Comparison of ENCODE assay signal across 8 cellular contexts in the genomic region with DNA sequence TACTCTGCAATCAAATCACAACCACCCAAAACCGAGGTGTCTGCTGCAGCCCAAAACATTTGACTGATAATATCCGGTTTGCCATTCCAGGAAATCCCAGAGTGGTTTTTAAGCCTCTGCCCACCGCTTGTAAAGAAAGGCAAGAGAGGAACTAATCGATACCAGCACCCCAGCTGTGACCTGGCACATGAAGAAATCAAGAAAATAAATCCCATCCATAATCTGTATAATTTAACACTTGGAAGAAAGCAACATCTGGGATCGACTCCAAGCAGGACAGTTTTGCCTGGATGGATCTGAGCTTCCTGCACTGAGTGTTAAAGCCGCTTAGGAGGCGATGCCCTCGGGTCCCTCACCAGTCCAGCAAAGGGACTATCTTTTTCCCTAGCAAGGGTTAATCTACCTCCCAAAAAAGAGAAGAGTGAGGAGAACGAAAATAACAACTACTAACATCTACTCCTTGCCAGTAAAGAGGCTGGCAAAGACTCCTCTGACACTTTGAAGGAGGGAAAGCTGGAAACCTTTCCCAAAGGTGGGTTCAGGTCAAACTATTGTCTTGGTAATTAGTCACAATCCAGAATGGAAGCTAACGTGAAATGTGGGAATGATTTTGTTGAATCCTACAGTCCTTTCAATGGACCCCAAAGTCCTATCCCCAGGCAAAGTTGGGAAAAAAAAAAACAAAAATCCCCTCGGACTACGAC. TPM values are rescaled to one million over a fixed set of nuclear protein-coding genes. Genes with fewer than 3 reads are reported as not detected.
DNase-seq lines count a peak whose midpoint lies in the region; ATAC-seq, FAIRE-seq and TF ChIP-seq lines count a peak whose summit lies in the region.

No MANE protein-coding gene starts in this region.

- DNase-seq in CD4-positive, alpha-beta T cell, result no peak
- DNase-seq in IMR-90 (no peak), kidney (no peak), SKM-1 (lab: John Stamatoyannopoulos, UW; ENCODE audit: unreplicated experiment) (no peak), foreskin melanocyte (no peak)
- DNase-seq in activated naive CD8-positive, alpha-beta T cell treated with anti-CD3 and anti-CD28 coated beads for 36 hours, result no peak
- DNase-seq in stimulated activated naive CD8-positive, alpha-beta T cell treated with anti-CD3 and anti-CD28 coated beads, Interleukin-15, amount 100 ng/mL, for 72 hours, result peak in 1 of 2 donors; percentile 10

- H3K27ac ChIP-seq in CD4-positive, alpha-beta T cell (ENCODE audit: low read depth, low read length), result no peak overlapping the region
- H3K27ac ChIP-seq in IMR-90 (ENCODE audit: insufficient read depth, low read length), result peak overlapping the region; percentile 53
- H3K27ac ChIP-seq in kidney (ENCODE audit: low read depth in 2 of 2, low read length in 2 of 2), result peak overlapping the region; percentile 45 to 73

- peak overlapping the region; percentile 60 for H2AK9ac ChIP-seq in IMR-90 (replicated peaks; ENCODE audit: low read depth, low read length, poor library complexity)

- H3K27me3 Mint-ChIP-seq in CD4-positive, alpha-beta T cell, result peaks cover 52% of the 10 kb centered on the region
- peaks cover 49% of the 10 kb centered on the region for H3K27me3 Mint-ChIP-seq in activated naive CD8-positive, alpha-beta T cell treated with anti-CD3 and anti-CD28 coated beads for 36 hours
- H3K27me3 Mint-ChIP-seq in stimulated activated naive CD8-positive, alpha-beta T cell treated with anti-CD3 and anti-CD28 coated beads, Interleukin-15, amount 100 ng/mL, for 72 hours, result peaks cover 47% of the 10 kb centered on the region

- peak overlapping the region; percentile 77 for H3K9ac ChIP-seq in IMR-90 (ENCODE audit: low read depth, low read length)
- H3K9ac ChIP-seq in kidney (ENCODE audit: low read length in 2 of 2), result peak overlapping the region; percentile 74 to 88

- peak overlapping the region; percentile 96 for H3K23ac ChIP-seq in IMR-90 (ENCODE audit: low read depth, low read length)

- peak overlapping the region; percentile 62 for H2BK120ac ChIP-seq in IMR-90 (ENCODE audit: low read depth, low read length)

- no peak for TF ChIP-seq RAD21 in IMR-90 (IDR thresholded peaks at IDR 0.05; ENCODE audit: low read length)

- intact Hi-C loops in CD4-positive, alpha-beta T cell (cut with DNase I, micrococcal nuclease), result loop anchor here in 1 of 2 experiments (10.0 kb wide), 2 partner anchors 191 to 731 kb away; a partner anchor contains a TSS
- intact Hi-C loops in IMR-90 (cut with micrococcal nuclease), result loop anchor here (2.0 to 10.0 kb wide), 4 partner anchors 62 to 349 kb away; no protein-coding TSS in a partner anchor
- intact Hi-C loops in kidney (cut with DNase I), result no loop called here

- peaks cover 44% of the 10 kb centered on the region for H3K4me1 Mint-ChIP-seq in CD4-positive, alpha-beta T cell (ENCODE audit: low read depth)
- peaks cover 24% of the 10 kb centered on the region for H3K4me1 Mint-ChIP-seq in activated naive CD8-positive, alpha-beta T cell treated with anti-CD3 and anti-CD28 coated beads for 36 hours
- peaks cover 25% of the 10 kb centered on the region for H3K4me1 Mint-ChIP-seq in stimulated activated naive CD8-positive, alpha-beta T cell treated with anti-CD3 and anti-CD28 coated beads, Interleukin-15, amount 100 ng/mL, for 72 hours

- POLR2A ChIA-PET in CD4-positive, alpha-beta T cell (lab: Charles Lee), result interaction anchor here (0.8 to 3.6 kb wide), 2 partner anchors 94 to 246 kb away, joined by 3 to 35 read pairs; a partner anchor contains a TSS
- POLR2A ChIA-PET in IMR-90 (lab: Charles Lee; ENCODE audit: unreplicated experiment), result no interaction called here

- H3K4me3 Mint-ChIP-seq in CD4-positive, alpha-beta T cell, result peak overlapping the region; percentile 99
- peak overlapping the region; percentile 97 for H3K4me3 Mint-ChIP-seq in activated naive CD8-positive, alpha-beta T cell treated with anti-CD3 and anti-CD28 coated beads for 36 hours
- H3K4me3 Mint-ChIP-seq in stimulated activated naive CD8-positive, alpha-beta T cell treated with anti-CD3 and anti-CD28 coated beads, Interleukin-15, amount 100 ng/mL, for 72 hours, result peak overlapping the region; percentile 97 to 98

- no peak for TF ChIP-seq CTCF in CD4-positive, alpha-beta T cell (IDR thresholded peaks at IDR 0.05)
- TF ChIP-seq CTCF in IMR-90 (conservative IDR thresholded peaks at IDR 0.05; ENCODE audit: low read depth, low read length) (no peak), kidney (IDR thresholded peaks at IDR 0.05; ENCODE audit: borderline replicate concordance, extremely low read depth, insufficient read depth) (no peak)

- H3K9me3 Mint-ChIP-seq in CD4-positive, alpha-beta T cell, result no peaks in the 10 kb centered on the region
- H3K9me3 Mint-ChIP-seq in activated naive CD8-positive, alpha-beta T cell treated with anti-CD3 and anti-CD28 coated beads for 36 hours, result no peaks in the 10 kb centered on the region
- H3K9me3 Mint-ChIP-seq in stimulated activated naive CD8-positive, alpha-beta T cell treated with anti-CD3 and anti-CD28 coated beads, Interleukin-15, amount 100 ng/mL, for 72 hours, result no peaks in the 10 kb centered on the region

- peak overlapping the region; percentile 7; the same call in 1 of the 2 replicates for H2BK20ac ChIP-seq in IMR-90 (ENCODE audit: low read depth, low read length)

- H3K9me3 ChIP-seq in CD4-positive, alpha-beta T cell (ENCODE audit: control insufficient read depth, low read length), result no peaks in the 10 kb centered on the region
- H3K9me3 ChIP-seq in IMR-90 (ENCODE audit: control insufficient read depth, insufficient read depth, low read length) (no peaks in the 10 kb centered on the region), kidney (ENCODE audit: control insufficient read depth in 1 of 2, low read length in 2 of 2) (no peaks in the 10 kb centered on the region)

- H3K36me3 Mint-ChIP-seq in CD4-positive, alpha-beta T cell (ENCODE audit: low read depth), result peaks cover 13% of the 10 kb centered on the region
- no peaks in the 10 kb centered on the region for H3K36me3 Mint-ChIP-seq in activated naive CD8-positive, alpha-beta T cell treated with anti-CD3 and anti-CD28 coated beads for 36 hours

- in situ Hi-C loops in IMR-90 (cut with MboI; ENCODE audit: low sequenced_read_pairs), result loop anchor here (10.0 to 25.0 kb wide), 2 partner anchors 211 to 442 kb away; no protein-coding TSS in a partner anchor

- peak overlapping the region; percentile 69; the same call in 1 of the 3 replicates for H2BK15ac ChIP-seq in IMR-90 (ENCODE audit: low read depth, low read length)

- no peak overlapping the region for H3K27ac Mint-ChIP-seq in CD4-positive, alpha-beta T cell
- H3K27ac Mint-ChIP-seq in activated naive CD8-positive, alpha-beta T cell treated with anti-CD3 and anti-CD28 coated beads for 36 hours, result no peak overlapping the region
- no peak overlapping the region for H3K27ac Mint-ChIP-seq in stimulated activated naive CD8-positive, alpha-beta T cell treated with anti-CD3 and anti-CD28 coated beads, Interleukin-15, amount 100 ng/mL, for 72 hours

- no peaks in the 10 kb centered on the region for H3K9me1 ChIP-seq in IMR-90 (ENCODE audit: insufficient read depth, low read length)

- CTCF ChIA-PET in CD4-positive, alpha-beta T cell (lab: Charles Lee), result interaction anchor here (0.6 to 1.4 kb wide), 3 partner anchors 9 to 735 kb away, joined by 3 read pairs; a partner anchor contains a TSS
- CTCF ChIA-PET in IMR-90 (lab: Yijun Ruan, JAX), result interaction anchor here (1.1 kb wide), 1 partner anchor 447 kb away, joined by 3 read pairs; no protein-coding TSS in a partner anchor

- peak overlapping the region; percentile 47 for H3K14ac ChIP-seq in IMR-90 (replicated peaks; ENCODE audit: low read depth, low read length)

- H3K4me3 ChIP-seq in IMR-90 (ENCODE audit: insufficient read depth, low read depth, low read length) (peak overlapping the region; percentile 71), kidney (ENCODE audit: low read length in 2 of 2) (peak overlapping the region; percentile 87 to 93)

- peak overlapping the region; percentile 69 for H2AFZ ChIP-seq in IMR-90 (replicated peaks; ENCODE audit: low read length, poor library complexity)

- TF ChIP-seq POLR2A in IMR-90 (IDR thresholded peaks at IDR 0.05; ENCODE audit: low read depth, low read length), result no peak

- BruUV-seq in IMR-90 (replicated peaks; lab: Mats Ljungman, UMichigan), result no TSS peak

- peak overlapping the region; percentile 51 for H3K4ac ChIP-seq in IMR-90 (ENCODE audit: low read depth, low read length)

- dilution Hi-C loops in IMR-90 (cut with HindIII; ENCODE audit: low sequenced_read_pairs, unreplicated experiment), result no loop called here

- no peak for FAIRE-seq in kidney (lab: Jason Lieb, UNC)

- no peaks in the 10 kb centered on the region for H3K36me3 ChIP-seq in IMR-90 (ENCODE audit: control insufficient read depth, insufficient read depth, low read length)
- H3K36me3 ChIP-seq in kidney (ENCODE audit: control insufficient read depth in 1 of 2, insufficient read depth in 2 of 2, low read length in 2 of 2), result no peaks in the 10 kb centered on the region

- H4K20me1 ChIP-seq in IMR-90 (ENCODE audit: insufficient read depth, low read length), result no peaks in the 10 kb centered on the region

- H4K8ac ChIP-seq in IMR-90 (ENCODE audit: low read depth in 2 of 2, low read length in 2 of 2), result peak overlapping the region; percentile 10 to 73; a peak in 3 of 4 replicates

- peak overlapping the region; percentile 49; the same call in 1 of the 2 replicates for H4K5ac ChIP-seq in IMR-90 (ENCODE audit: low read depth, low read length)

- H3K27me3 ChIP-seq in CD4-positive, alpha-beta T cell (ENCODE audit: control insufficient read depth, insufficient read depth, low read length), result peaks cover 51% of the 10 kb centered on the region
- H3K27me3 ChIP-seq in IMR-90 (ENCODE audit: control insufficient read depth, insufficient read depth, low read length), result no peaks in the 10 kb centered on the region

- H3K4me2 ChIP-seq in IMR-90 (ENCODE audit: low read depth, low read length), result peak overlapping the region; percentile 98

- H2BK5ac ChIP-seq in IMR-90 (ENCODE audit: low read depth, low read length, poor library complexity, severe bottlenecking), result no peak overlapping the region

- 0 out of 2 replicates have a peak overlapping the region, but pooled peaks have one; percentile 45 for H3K56ac ChIP-seq in IMR-90 (ENCODE audit: extremely low read depth, insufficient read depth, low read length)

- H3K79me1 ChIP-seq in IMR-90 (ENCODE audit: low read depth in 1 of 2, low read length in 2 of 2), result peaks cover 30 to 52% of the 10 kb centered on the region in 2 experiments

- H3K4me1 ChIP-seq in IMR-90 (ENCODE audit: control insufficient read depth, insufficient read depth, low read length) (no peaks in the 10 kb centered on the region), kidney (ENCODE audit: control insufficient read depth in 1 of 2, insufficient read depth in 1 of 2, low read depth in 1 of 2, low read length in 2 of 2) (peaks cover 0 to 6% of the 10 kb centered on the region in 2 donors)

- peak overlapping the region; percentile 1; the same call in 1 of the 2 replicates for H2AK5ac ChIP-seq in IMR-90 (ENCODE audit: low read depth, low read length)

- H4K91ac ChIP-seq in IMR-90 (ENCODE audit: insufficient read depth, low read depth, low read length), result peak overlapping the region; percentile 25; the same call in 1 of the 2 replicates

- WGBS in IMR-90 (ENCODE audit: extremely low coverage in 2 of 2, insufficient read length in 1 of 2), 2 experiments, result 0% methylated on average over 2 of the region's 12 CpGs; no CpG with 5 or more reads in 1 of the 2 experiments

- no peak for ATAC-seq in CD4-positive, alpha-beta T cell (ENCODE audit: poor library complexity)
- ATAC-seq in IMR-90 (ENCODE audit: low read depth), result no peak
- ATAC-seq in stimulated activated naive CD8-positive, alpha-beta T cell treated with anti-CD3 and anti-CD28 coated beads, Interleukin-15, amount 100 ng/mL, for 72 hours, result no peak
- no peak for ATAC-seq in GM19397 (IDR thresholded peaks at IDR 0.05; ENCODE audit: unreplicated experiment)

- H3K18ac ChIP-seq in IMR-90 (ENCODE audit: low read depth, low read length), result peak overlapping the region; percentile 72

RNA-seq across cellular contexts. Expression of a gene that starts 2.0 kb away (rescaled TPM):
- total RNA-seq in CD4-positive, alpha-beta T cell, result under 1 TPM; 0.31 to 0.38 TPM
- total RNA-seq in IMR-90 (2012; rRNA removed) (12.2 and 14.2 TPM in 2 replicates), kidney (38.9 TPM)
- polyA plus RNA-seq in IMR-90 (2012; rRNA removed) (4.2 and 4.4 TPM in 2 replicates), kidney (ENCODE audit: insufficient read depth, low read depth, low replicate concordance) (3.2 TPM)
- 1.8 and 2.3 TPM in 2 replicates for polyA plus RNA-seq in IMR-90 (2012; cell fraction: cytosol; rRNA removed)
- 7.2 and 10.9 TPM in 2 replicates for polyA plus RNA-seq in IMR-90 (2012; cell fraction: nucleus; rRNA removed; ENCODE audit: low replicate concordance)
- total RNA-seq in activated naive CD8-positive, alpha-beta T cell treated with anti-CD3 and anti-CD28 coated beads for 36 hours, result under 1 TPM; 0.28 to 0.29 TPM

RNA-seq across cellular contexts. Expression of a gene that starts 2.3 kb away (rescaled TPM):
- total RNA-seq in CD4-positive, alpha-beta T cell, result 10 to 100 TPM; 21.6 to 22.5 TPM
- 21.3 and 45.0 TPM in 2 replicates for total RNA-seq in IMR-90 (2012; rRNA removed)
- 6.0 and 7.3 TPM in 2 replicates for polyA plus RNA-seq in IMR-90 (2012; rRNA removed)
- polyA plus RNA-seq in IMR-90 (2012; cell fraction: cytosol; rRNA removed), result 2.5 and 3.2 TPM in 2 replicates
- 0.51 and 4.0 TPM in 2 replicates for polyA plus RNA-seq in IMR-90 (2012; cell fraction: nucleus; rRNA removed; ENCODE audit: low replicate concordance)
- total RNA-seq in activated naive CD8-positive, alpha-beta T cell treated with anti-CD3 and anti-CD28 coated beads for 36 hours, result 10 to 100 TPM; 16.8 to 19.2 TPM
- total RNA-seq in kidney, result 25.0 TPM
- polyA plus RNA-seq in kidney (ENCODE audit: insufficient read depth, low read depth, low replicate concordance), result 18.7 TPM
